Comparison of ENCODE assay signal across 18 cellular contexts in the genomic region with DNA sequence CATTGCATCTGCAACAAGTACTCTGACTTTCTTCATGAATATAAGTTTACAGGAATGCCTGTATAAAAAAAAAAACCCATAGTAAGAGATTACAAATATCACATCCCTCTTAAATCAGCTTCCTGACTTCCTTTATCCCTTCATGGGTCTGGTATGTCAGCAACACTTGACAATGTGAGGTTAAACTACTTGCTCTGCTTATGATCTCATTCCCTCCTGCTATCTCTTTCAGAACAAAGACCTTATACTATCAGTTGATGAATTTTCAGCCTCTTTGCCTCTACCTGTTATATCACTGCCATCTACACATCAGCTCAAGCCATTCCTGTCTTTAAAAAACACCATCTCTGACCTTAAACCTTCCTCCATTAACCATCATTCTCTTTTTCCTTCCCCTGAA.
DNase-seq lines count a peak whose midpoint lies in the region; ATAC-seq, FAIRE-seq and TF ChIP-seq lines count a peak whose summit lies in the region.
"Had no signal": no experiment of that assay in that cellular context is flagged by ENCODE, and none has a peak within 500 bp of the region (broad histone marks: within the 10 kb centered on the region; RNA-seq: fewer than 3 reads in every experiment).

No MANE protein-coding gene starts in this region.

- H3K23me2 ChIP-seq in H9 (ENCODE audit: insufficient read length, low read depth, low read length, poor library complexity, severe bottlenecking), result no peaks in the 10 kb centered on the region

- CTCF ChIA-PET in activated CD4-positive, alpha-beta memory T cell treated with anti-CD3 and anti-CD28 coated beads for 36 hours (lab: Charles Lee), result no interaction called here

- no peak overlapping the region for H2BK5ac ChIP-seq in H9 (ENCODE audit: insufficient read length, low read length)

- TF ChIP-seq CTCF in H9 (conservative IDR thresholded peaks at IDR 0.05), result no peak

- H3K9me3 Mint-ChIP-seq in CD4-positive, CD25-positive, alpha-beta regulatory T cell, result peaks cover 0 to 4% (median 1%) of the 10 kb centered on the region in 7 donors
- no peaks in the 10 kb centered on the region for H3K9me3 Mint-ChIP-seq in activated CD4-positive, alpha-beta memory T cell treated with anti-CD3 and anti-CD28 coated beads for 36 hours
- H3K9me3 Mint-ChIP-seq in immature natural killer cell, result no peaks in the 10 kb centered on the region
- no peaks in the 10 kb centered on the region for H3K9me3 Mint-ChIP-seq in H9

- no peak overlapping the region for H2AFZ ChIP-seq in H9 (ENCODE audit: low read length)
- H2AFZ ChIP-seq: hepatocyte had no signal

- H3K4me2 ChIP-seq in H9 (ENCODE audit: insufficient read depth, insufficient read length, low read length), result no peak overlapping the region
- H3K4me2 ChIP-seq: hepatocyte had no signal

- H4K91ac ChIP-seq in H9 (ENCODE audit: insufficient read length, low read depth, low read length), result no peak overlapping the region

- H3K27me3 ChIP-seq in CD4-positive, CD25-positive, alpha-beta regulatory T cell (ENCODE audit: control insufficient read depth, insufficient read depth, low read length), result no peaks in the 10 kb centered on the region
- no peaks in the 10 kb centered on the region for H3K27me3 ChIP-seq in H9 (ENCODE audit: insufficient read depth, low read length)
- H3K27me3 ChIP-seq: hepatocyte had no signal

- no peak overlapping the region for H2BK12ac ChIP-seq in H9 (ENCODE audit: insufficient read length, low read depth, low read length)

- no peak overlapping the region for H2BK20ac ChIP-seq in H9 (ENCODE audit: low read depth, low read length, poor library complexity, severe bottlenecking)

- peak overlapping the region; percentile 93 to 98 (median 97) for H3K27ac Mint-ChIP-seq in CD4-positive, CD25-positive, alpha-beta regulatory T cell
- peak overlapping the region; percentile 94 for H3K27ac Mint-ChIP-seq in activated CD4-positive, alpha-beta memory T cell treated with anti-CD3 and anti-CD28 coated beads for 36 hours
- H3K27ac Mint-ChIP-seq in immature natural killer cell, result peak overlapping the region; percentile 25 to 80 (median 44)
- no peak overlapping the region for H3K27ac Mint-ChIP-seq in H9

- H3K9me3 ChIP-seq in CD4-positive, CD25-positive, alpha-beta regulatory T cell (ENCODE audit: control insufficient read depth in 2 of 2, low read length in 2 of 2), result no peaks in the 10 kb centered on the region
- no peaks in the 10 kb centered on the region for H3K9me3 ChIP-seq in H9 (ENCODE audit: control insufficient read depth, low read depth, low read length)
- H3K9me3 ChIP-seq: psoas muscle, thoracic aorta had no signal

- no peaks in the 10 kb centered on the region for H3K36me3 ChIP-seq in CD4-positive, CD25-positive, alpha-beta regulatory T cell (ENCODE audit: control insufficient read depth, insufficient read depth, low read length)
- H3K36me3 ChIP-seq: thoracic aorta had no signal

- no peak overlapping the region for H3K18ac ChIP-seq in H9 (ENCODE audit: insufficient read length, low read depth, low read length)

- H3K9ac ChIP-seq in H9 (ENCODE audit: extremely low read depth, insufficient read length, low read length), result no peak overlapping the region

- intact Hi-C loops in activated CD4-positive, alpha-beta memory T cell treated with anti-CD3 and anti-CD28 coated beads for 36 hours (cut with micrococcal nuclease), result loop anchor here (2.0 to 5.0 kb wide), 6 partner anchors 46 to 1055 kb away; partner anchors contain the start of genes HSPA13 and SAMSN1

- H2BK15ac ChIP-seq in H9 (ENCODE audit: low read depth, low read length), result no peak overlapping the region

- peak overlapping the region; percentile 8 to 79 (median 46) for H3K4me3 Mint-ChIP-seq in CD4-positive, CD25-positive, alpha-beta regulatory T cell
- H3K4me3 Mint-ChIP-seq in activated CD4-positive, alpha-beta memory T cell treated with anti-CD3 and anti-CD28 coated beads for 36 hours, result no peak overlapping the region
- peak overlapping the region in 4 of 5 donors; percentile 5 to 74 (median 16) for H3K4me3 Mint-ChIP-seq in immature natural killer cell
- H3K4me3 Mint-ChIP-seq in H9, result no peak overlapping the region

- peaks cover 34 to 70% (median 46%) of the 10 kb centered on the region in 4 donors for H3K4me1 Mint-ChIP-seq in CD4-positive, CD25-positive, alpha-beta regulatory T cell
- peaks cover 32% of the 10 kb centered on the region for H3K4me1 Mint-ChIP-seq in activated CD4-positive, alpha-beta memory T cell treated with anti-CD3 and anti-CD28 coated beads for 36 hours (ENCODE audit: low read depth)
- peaks cover 24 to 30% of the 10 kb centered on the region in 2 donors for H3K4me1 Mint-ChIP-seq in immature natural killer cell
- H3K4me1 Mint-ChIP-seq in H9, result peaks cover 8 to 10% of the 10 kb centered on the region in 2 experiments; a peak in 3 of 4 replicates

- no peak overlapping the region for H2AK5ac ChIP-seq in H9 (ENCODE audit: insufficient read length, low read length)

- H2BK120ac ChIP-seq in H9 (ENCODE audit: low read depth, low read length, poor library complexity, severe bottlenecking), result no peak overlapping the region

- H3K4me1 ChIP-seq in CD4-positive, CD25-positive, alpha-beta regulatory T cell (ENCODE audit: control insufficient read depth, insufficient read depth, low read length, poor library complexity, severe bottlenecking), result peaks cover 30% of the 10 kb centered on the region
- peaks cover 3% of the 10 kb centered on the region; the same call in 1 of the 2 replicates for H3K4me1 ChIP-seq in H9 (ENCODE audit: insufficient read depth, low read length)
- H3K4me1 ChIP-seq: psoas muscle had no signal

- H3K79me2 ChIP-seq in H9 (ENCODE audit: insufficient read depth, low read length), result no peaks in the 10 kb centered on the region
- H3K79me2 ChIP-seq: hepatocyte had no signal

- peak; percentile 54 for FAIRE-seq in GM19239 (lab: Jason Lieb, UNC)
- FAIRE-seq: colon had no signal

- DNase-seq in CD4-positive, CD25-positive, alpha-beta regulatory T cell, result no peak
- DNase-seq in GM19239 (ENCODE audit: insufficient read length, low spot score), result no peak
- no peak for DNase-seq in activated CD4-positive, alpha-beta memory T cell treated with anti-CD3 and anti-CD28 coated beads for 36 hours
- DNase-seq in immature natural killer cell, result no peak
- no peak for DNase-seq in H9
- no peak for DNase-seq in substantia nigra (lab: John Stamatoyannopoulos, UW)
- DNase-seq: anterior cingulate cortex, EL, left cardiac atrium, NCI-H1930, NCI-H748 treated with DMSO at 0.1 percent for 48 hours, psoas muscle had no signal

- peak overlapping the region; percentile 79 for H3K27ac ChIP-seq in CD4-positive, CD25-positive, alpha-beta regulatory T cell (ENCODE audit: insufficient read depth, low read length, poor library complexity, severe bottlenecking)
- no peak overlapping the region for H3K27ac ChIP-seq in H9 (ENCODE audit: insufficient read length, low read depth, low read length)
- H3K27ac ChIP-seq in substantia nigra (ENCODE audit: low read depth, low read length, poor library complexity, severe bottlenecking), result no peak overlapping the region
- H3K27ac ChIP-seq: hepatocyte, psoas muscle, thoracic aorta had no signal

- no peaks in the 10 kb centered on the region for H4K20me1 ChIP-seq in H9 (ENCODE audit: control insufficient read depth, insufficient read depth, insufficient read length)

- H3T11ph ChIP-seq in H9 (ENCODE audit: low read length), result no peak overlapping the region

- H4K5ac ChIP-seq in H9 (ENCODE audit: insufficient read length, low read depth, low read length), result no peak overlapping the region

- H3K23ac ChIP-seq in H9 (ENCODE audit: insufficient read length, low read depth, low read length), result no peak overlapping the region

- H3K56ac ChIP-seq in H9 (ENCODE audit: insufficient read length, low read depth, low read length), result no peak overlapping the region

- H4K8ac ChIP-seq in H9 (replicated peaks; ENCODE audit: insufficient read length, low read depth, low read length), result no peak overlapping the region

- no peak for ATAC-seq in CD4-positive, CD25-positive, alpha-beta regulatory T cell (ENCODE audit: low read depth in 2 of 2)
- no peak for ATAC-seq in HG02852 (IDR thresholded peaks at IDR 0.05; ENCODE audit: unreplicated experiment)
- ATAC-seq in HG02763 (IDR thresholded peaks at IDR 0.05; ENCODE audit: unreplicated experiment), result no peak
- ATAC-seq: esophagus mucosa, left cardiac atrium, psoas muscle had no signal

- H3K36me3 Mint-ChIP-seq in CD4-positive, CD25-positive, alpha-beta regulatory T cell, result no peaks in the 10 kb centered on the region
- H3K36me3 Mint-ChIP-seq in activated CD4-positive, alpha-beta memory T cell treated with anti-CD3 and anti-CD28 coated beads for 36 hours, result no peaks in the 10 kb centered on the region
- H3K36me3 Mint-ChIP-seq in immature natural killer cell (peaks cover 4 to 12% (median 4%) of the 10 kb centered on the region in 3 donors), H9 (ENCODE audit: insufficient read depth in 1 of 3, low read depth in 3 of 3) (no peaks in the 10 kb centered on the region)

- no peaks in the 10 kb centered on the region for H3K79me1 ChIP-seq in H9 (ENCODE audit: insufficient read depth, low read depth, low read length, poor library complexity, severe bottlenecking)

- POLR2A ChIA-PET in activated CD4-positive, alpha-beta memory T cell treated with anti-CD3 and anti-CD28 coated beads for 36 hours (lab: Charles Lee), result interaction anchor here (0.5 to 1.1 kb wide), 2 partner anchors 50 to 74 kb away, joined by 3 to 4 read pairs; no protein-coding TSS in a partner anchor

- no peaks in the 10 kb centered on the region for H3K27me3 Mint-ChIP-seq in CD4-positive, CD25-positive, alpha-beta regulatory T cell
- H3K27me3 Mint-ChIP-seq in activated CD4-positive, alpha-beta memory T cell treated with anti-CD3 and anti-CD28 coated beads for 36 hours, result no peaks in the 10 kb centered on the region
- peaks cover 0 to 4% (median 3%) of the 10 kb centered on the region in 3 donors for H3K27me3 Mint-ChIP-seq in immature natural killer cell (ENCODE audit: low read depth in 3 of 3)
- no peaks in the 10 kb centered on the region for H3K27me3 Mint-ChIP-seq in H9 (ENCODE audit: low read depth)

- no peak overlapping the region for H3K4ac ChIP-seq in H9 (ENCODE audit: low read depth, low read length)

- H3K14ac ChIP-seq in H9 (ENCODE audit: insufficient read depth, low read length), result no peak overlapping the region

- peak overlapping the region; percentile 78 for H3K4me3 ChIP-seq in CD4-positive, CD25-positive, alpha-beta regulatory T cell (ENCODE audit: low read depth, low read length)
- H3K4me3 ChIP-seq: hepatocyte, psoas muscle, thoracic aorta had no signal

Comparison
In these comparisons a context has a peak if more than half of its experiments do, and no peak if none do; other contexts are left out.
1. H3K27ac Mint-ChIP-seq: peak in CD4-positive, CD25-positive, alpha-beta regulatory T cell (3 of 3), activated CD4-positive, alpha-beta memory T cell treated with anti-CD3 and anti-CD28 coated beads for 36 hours (single experiment) and immature natural killer cell (6 of 6); none in H9 (0 of 3).
2. H3K4me3 Mint-ChIP-seq: peak in CD4-positive, CD25-positive, alpha-beta regulatory T cell (4 of 4) and immature natural killer cell (4 of 5); none in activated CD4-positive, alpha-beta memory T cell treated with anti-CD3 and anti-CD28 coated beads for 36 hours (single experiment) and H9 (0 of 2).